Comparison of ENCODE assay signal across 14 cellular contexts in genomic region chr1:7781923-7782495, GRCh38. TPM values are rescaled to one million over a fixed set of nuclear protein-coding genes. Genes with fewer than 3 reads are reported as not detected.
DNase-seq lines count a peak whose midpoint lies in the region; ATAC-seq, FAIRE-seq and TF ChIP-seq lines count a peak whose summit lies in the region.
"Had no signal": no experiment of that assay in that cellular context is flagged by ENCODE, and none has a peak within 500 bp of the region (broad histone marks: within the 10 kb centered on the region; RNA-seq: fewer than 3 reads in every experiment).

No MANE protein-coding gene starts in this region.

- no peaks in the 10 kb centered on the region for H3K27me3 ChIP-seq in CD4-positive, alpha-beta T cell (ENCODE audit: control insufficient read depth, insufficient read depth, low read length)
- no peaks in the 10 kb centered on the region for H3K27me3 ChIP-seq in K562 (ENCODE audit: control insufficient read depth in 2 of 2, insufficient read depth in 2 of 2, low read length in 2 of 2)
- H3K27me3 ChIP-seq in Caco-2 (replicated peaks; ENCODE audit: control insufficient read depth, insufficient read depth, low read length), result no peaks in the 10 kb centered on the region

- no peak for TF ChIP-seq POLR2A in K562 (conservative IDR thresholded peaks at IDR 0.05)

- H3K9ac ChIP-seq in K562 (ENCODE audit: insufficient read depth in 1 of 2, low read depth in 2 of 2, low read length in 2 of 2), result no peak overlapping the region

- peak in 3 of 10 experiments; percentile 5 to 15 (median 8) for DNase-seq in CD4-positive, alpha-beta T cell
- DNase-seq in MV-4-11 (lab: John Stamatoyannopoulos, UW) (peak; percentile 59), K562 (ENCODE audit: extremely low read depth in 1 of 4, low spot score in 3 of 4) (no peak), nephron progenitor cell (no peak), NCI-H510A (lab: John Stamatoyannopoulos, UW) (no peak), Caco-2 (no peak)
- DNase-seq: DMS 273 treated with DMSO at 0.1 percent for 48 hours, islet precursor cell, NCI-H187 had no signal

- POLR2A ChIA-PET in CD4-positive, alpha-beta T cell (lab: Charles Lee), result interaction anchor here (1.1 to 3.1 kb wide), 2 partner anchors 10 to 30 kb away, joined by 3 to 19 read pairs; partner anchors contain the start of gene VAMP3
- POLR2A ChIA-PET in K562 (lab: Yijun Ruan, JAX), result interaction anchor here (1.0 to 1.9 kb wide), 3 partner anchors 11 to 38 kb away, joined by 3 to 6 read pairs (median 5); partner anchors contain the start of gene VAMP3
- POLR2A ChIA-PET in Caco-2 (lab: Charles Lee), result no interaction called here

- H3K4me3 ChIP-seq in K562 (no peak overlapping the region), Caco-2 (ENCODE audit: low read depth, low read length) (no peak overlapping the region)
- H3K4me3 ChIP-seq: HAP-1, prostate gland had no signal

- TF ChIP-seq RAD21 in K562 (CRISPR knock-in tag; conservative IDR thresholded peaks at IDR 0.05 in 1 of 2, IDR thresholded peaks at IDR 0.05 in 1 of 2), result no peak

- H3K36me3 ChIP-seq in K562 (ENCODE audit: control insufficient read depth, insufficient read depth, low read length), result peaks cover 56% of the 10 kb centered on the region
- peaks cover 2% of the 10 kb centered on the region; the same call in 1 of the 2 replicates for H3K36me3 ChIP-seq in Caco-2 (ENCODE audit: control insufficient read depth, insufficient read depth, low read length)
- H3K36me3 ChIP-seq: prostate gland had no signal

- 74% methylated on average over 16 of the region's 16 CpGs for WGBS in K562 (ENCODE audit: insufficient coverage, low coverage, missing lambda C conversion rate)

- H4K20me1 ChIP-seq in K562 (replicated peaks; ENCODE audit: control insufficient read depth, insufficient read depth, low read length), result no peaks in the 10 kb centered on the region

- no peaks in the 10 kb centered on the region for H3K9me3 Mint-ChIP-seq in CD4-positive, alpha-beta T cell
- H3K9me3 Mint-ChIP-seq in nephron progenitor cell, result peaks cover 19% of the 10 kb centered on the region
- H3K9me3 Mint-ChIP-seq in Caco-2 (ENCODE audit: unreplicated experiment), result no peaks in the 10 kb centered on the region

- peak overlapping the region; percentile 55 for H3K4me3 Mint-ChIP-seq in CD4-positive, alpha-beta T cell
- H3K4me3 Mint-ChIP-seq in nephron progenitor cell (peak overlapping the region; percentile 78), Caco-2 (ENCODE audit: unreplicated experiment) (no peak overlapping the region)

- H3K36me3 Mint-ChIP-seq in CD4-positive, alpha-beta T cell (ENCODE audit: low read depth), result peaks cover 48% of the 10 kb centered on the region
- H3K36me3 Mint-ChIP-seq in nephron progenitor cell (ENCODE audit: low read depth) (peaks cover 59% of the 10 kb centered on the region), Caco-2 (ENCODE audit: insufficient read depth, unreplicated experiment) (peaks cover 46% of the 10 kb centered on the region)

- CTCF ChIA-PET in CD4-positive, alpha-beta T cell (lab: Charles Lee), result no interaction called here
- CTCF ChIA-PET in K562 (lab: Yijun Ruan, JAX; ENCODE audit: low intra/inter-chr PET ratio) (no interaction called here), Caco-2 (lab: Charles Lee) (interaction anchor here (1.1 kb wide), 1 partner anchor 113 kb away, joined by 3 read pairs; no protein-coding TSS in a partner anchor)

- H3K4me1 ChIP-seq in K562 (replicated peaks in 1 of 2; ENCODE audit: control insufficient read depth in 2 of 2, insufficient read depth in 2 of 2, low read length in 2 of 2) (peaks cover 7 to 17% of the 10 kb centered on the region in 2 experiments; a peak in 4 of 5 replicates), Caco-2 (peaks cover 7% of the 10 kb centered on the region)
- H3K4me1 ChIP-seq: HAP-1, prostate gland had no signal

- in situ Hi-C loops in K562 (cut with MboI), result no loop called here

- no peaks in the 10 kb centered on the region for H3K27me3 Mint-ChIP-seq in CD4-positive, alpha-beta T cell
- H3K27me3 Mint-ChIP-seq in nephron progenitor cell (ENCODE audit: low read depth, poor library complexity), result no peaks in the 10 kb centered on the region
- no peaks in the 10 kb centered on the region for H3K27me3 Mint-ChIP-seq in Caco-2 (ENCODE audit: insufficient read depth, unreplicated experiment)

- no peak overlapping the region for H2AFZ ChIP-seq in K562 (ENCODE audit: low read depth, low read length)

- no peak overlapping the region for H3K27ac ChIP-seq in CD4-positive, alpha-beta T cell (ENCODE audit: low read depth, low read length)
- H3K27ac ChIP-seq in K562 (ENCODE audit: extremely low read depth, low read depth, low read length), result no peak overlapping the region

- H3K27ac Mint-ChIP-seq in CD4-positive, alpha-beta T cell, result peak overlapping the region; percentile 43
- H3K27ac Mint-ChIP-seq in nephron progenitor cell, result no peak overlapping the region
- no peak overlapping the region for H3K27ac Mint-ChIP-seq in Caco-2 (ENCODE audit: unreplicated experiment)

- no peaks in the 10 kb centered on the region for H3K9me3 ChIP-seq in CD4-positive, alpha-beta T cell (ENCODE audit: control insufficient read depth, low read length)
- H3K9me3 ChIP-seq in K562 (replicated peaks; ENCODE audit: control insufficient read depth, insufficient read depth, low read depth, low read length) (peaks cover 7% of the 10 kb centered on the region), Caco-2 (no peaks in the 10 kb centered on the region)
- H3K9me3 ChIP-seq: HAP-1, prostate gland had no signal

- no peak for TF ChIP-seq CTCF in CD4-positive, alpha-beta T cell (IDR thresholded peaks at IDR 0.05)
- TF ChIP-seq CTCF in K562 (IDR thresholded peaks at IDR 0.05 in 2 of 3, conservative IDR thresholded peaks at IDR 0.05 in 1 of 3; ENCODE audit: insufficient read depth in 2 of 3, low read depth in 1 of 3, low read length in 3 of 3) (no peak), nephron progenitor cell (IDR thresholded peaks at IDR 0.05) (no peak), Caco-2 (IDR thresholded peaks at IDR 0.05; ENCODE audit: insufficient read depth in 1 of 2, low read depth in 1 of 2, low read length in 1 of 2, severe bottlenecking in 1 of 2, unreplicated experiment in 1 of 2) (no peak)

- intact Hi-C loops in CD4-positive, alpha-beta T cell (cut with DNase I, micrococcal nuclease), result loop anchor here in 1 of 2 experiments (2.0 to 10.0 kb wide), 4 partner anchors 77 to 1093 kb away; partner anchors contain the start of genes ENO1 and RERE
- intact Hi-C loops in K562 (cut with micrococcal nuclease) (no loop called here), Caco-2 (cut with micrococcal nuclease; ENCODE audit: unreplicated experiment) (no loop called here)

- no peak for FAIRE-seq in K562 (lab: Jason Lieb, UNC)
- FAIRE-seq: endothelial cell of umbilical vein had no signal

- no peak for ATAC-seq in CD4-positive, alpha-beta T cell (ENCODE audit: poor library complexity)
- ATAC-seq in K562 (no peak), HG02885 (IDR thresholded peaks at IDR 0.05; ENCODE audit: poor library complexity, unreplicated experiment) (no peak), HG02973 (IDR thresholded peaks at IDR 0.05; ENCODE audit: unreplicated experiment) (no peak)

- no peaks in the 10 kb centered on the region for H3K79me2 ChIP-seq in K562 (ENCODE audit: control insufficient read depth, insufficient read depth, low read length)

- TF ChIP-seq EP300 in K562 (IDR thresholded peaks at IDR 0.05; ENCODE audit: low read length), result no peak

- H3K4me1 Mint-ChIP-seq in CD4-positive, alpha-beta T cell (ENCODE audit: low read depth), result peaks cover 33% of the 10 kb centered on the region
- H3K4me1 Mint-ChIP-seq in nephron progenitor cell, result no peaks in the 10 kb centered on the region
- peaks cover 18% of the 10 kb centered on the region for H3K4me1 Mint-ChIP-seq in Caco-2 (ENCODE audit: low read depth, unreplicated experiment)

- no peak overlapping the region for H3K4me2 ChIP-seq in K562 (ENCODE audit: insufficient read depth, low read length)

- BruUV-seq in K562 (replicated peaks; lab: Mats Ljungman, UMichigan) (no TSS peak), Caco-2 (replicated peaks; lab: Mats Ljungman, UMichigan) (no TSS peak)

- H3K9me1 ChIP-seq in K562 (ENCODE audit: control insufficient read depth, insufficient read depth, low read length), result no peaks in the 10 kb centered on the region

RNA-seq across cellular contexts. Expression of gene PER3, which starts 2.1 kb away (rescaled TPM):
- total RNA-seq in CD4-positive, alpha-beta T cell, result 10 to 100 TPM; 10.1 to 11.4 TPM
- 15.2 and 32.2 TPM in 2 replicates for total RNA-seq in K562 (2011; cell fraction: chromatin; rRNA removed; ENCODE audit: low replicate concordance)
- 6.7 and 10.0 TPM in 2 replicates for total RNA-seq in K562 (2011; cell fraction: nucleolus; rRNA removed)
- total RNA-seq in K562 (2011; cell fraction: nucleoplasm; rRNA removed), result 16.4 and 18.2 TPM in 2 replicates
- total RNA-seq in K562 (2014; rRNA removed), result 11.9 and 12.9 TPM in 2 replicates
- 18.4 and 19.7 TPM in 2 replicates for total RNA-seq in K562 (2014; rRNA removed; fragmentation: Illumina TruSeq; extraction: Trizol)
- 14.1 and 14.2 TPM in 2 replicates for total RNA-seq in K562 (2015; rRNA removed; fragmentation: Illumina TruSeq; extraction: Trizol)
- 15.7 and 16.8 TPM in 2 replicates for total RNA-seq in K562 (2021)
- 18.9 and 22.5 TPM in 2 replicates for polyA plus RNA-seq in K562 (2011; rRNA removed)
- polyA plus RNA-seq in K562 (2011; cell fraction: cytosol; rRNA removed), result 13.3 and 14.8 TPM in 2 replicates
- 8.9 and 10.3 TPM in 2 replicates for polyA plus RNA-seq in K562 (2011; cell fraction: nucleus; rRNA removed)
- 8.3 and 8.9 TPM in 2 replicates for polyA plus RNA-seq in K562 (2012)
- polyA plus RNA-seq in K562 (2014; fragmentation: Illumina TruSeq; extraction: Trizol), result 16.3 and 18.7 TPM in 2 replicates
- 10 to 100 TPM; 12.0 to 14.6 TPM for polyA plus RNA-seq in K562 (2014; fragmentation: Nextera tagmentation; extraction: Ambion mirVana)
- polyA plus RNA-seq in K562 (2014; rRNA removed), result 14.0 and 16.5 TPM in 2 replicates
- 28.5 and 35.0 TPM in 2 replicates for polyA minus RNA-seq in K562 (2011; rRNA and poly(A)+ RNA removed)
- polyA minus RNA-seq in K562 (2011; cell fraction: cytosol; rRNA and poly(A)+ RNA removed), result 12.8 and 15.0 TPM in 2 replicates
- polyA minus RNA-seq in K562 (2011; cell fraction: nucleus; rRNA and poly(A)+ RNA removed), result 5.7 and 9.9 TPM in 2 replicates
- 24.4 and 27.4 TPM in 2 replicates for total RNA-seq in Caco-2 (2022)

RNA-seq across cellular contexts. Expression of gene VAMP3, which starts 10.9 kb away (rescaled TPM):
- 10 to 100 TPM; 76.9 to 87.7 TPM for total RNA-seq in CD4-positive, alpha-beta T cell
- 24.9 and 56.1 TPM in 2 replicates for total RNA-seq in K562 (2011; cell fraction: chromatin; rRNA removed; ENCODE audit: low replicate concordance)
- 24.0 and 34.6 TPM in 2 replicates for total RNA-seq in K562 (2011; cell fraction: nucleolus; rRNA removed)
- total RNA-seq in K562 (2011; cell fraction: nucleoplasm; rRNA removed), result 40.5 and 49.5 TPM in 2 replicates
- total RNA-seq in K562 (2014; rRNA removed) (31.9 and 39.4 TPM in 2 replicates), K562 (2014; rRNA removed; fragmentation: Illumina TruSeq; extraction: Trizol) (58.0 and 64.7 TPM in 2 replicates), K562 (2015; rRNA removed; fragmentation: Illumina TruSeq; extraction: Trizol) (53.9 and 61.4 TPM in 2 replicates), K562 (2021) (47.5 and 48.3 TPM in 2 replicates), Caco-2 (2022) (71.8 and 77.8 TPM in 2 replicates)
- polyA plus RNA-seq in K562 (2011; rRNA removed) (68.8 and 71.3 TPM in 2 replicates), K562 (2014; fragmentation: Illumina TruSeq; extraction: Trizol) (52.3 and 61.3 TPM in 2 replicates), K562 (2014; fragmentation: Nextera tagmentation; extraction: Ambion mirVana) (10 to 100 TPM; 27.1 to 43.2 TPM), K562 (2014; rRNA removed) (39.1 and 45.2 TPM in 2 replicates)
- 22.2 and 44.4 TPM in 2 replicates for polyA plus RNA-seq in K562 (2011; cell fraction: cytosol; rRNA removed)
- 30.6 and 47.7 TPM in 2 replicates for polyA plus RNA-seq in K562 (2011; cell fraction: nucleus; rRNA removed)
- 34.8 and 38.3 TPM in 2 replicates for polyA plus RNA-seq in K562 (2012)
- polyA minus RNA-seq in K562 (2011; rRNA and poly(A)+ RNA removed), result 51.4 and 53.4 TPM in 2 replicates
- polyA minus RNA-seq in K562 (2011; cell fraction: cytosol; rRNA and poly(A)+ RNA removed), result 27.1 and 29.0 TPM in 2 replicates
- 13.9 and 26.5 TPM in 2 replicates for polyA minus RNA-seq in K562 (2011; cell fraction: nucleus; rRNA and poly(A)+ RNA removed)
